In the genomic region with DNA sequence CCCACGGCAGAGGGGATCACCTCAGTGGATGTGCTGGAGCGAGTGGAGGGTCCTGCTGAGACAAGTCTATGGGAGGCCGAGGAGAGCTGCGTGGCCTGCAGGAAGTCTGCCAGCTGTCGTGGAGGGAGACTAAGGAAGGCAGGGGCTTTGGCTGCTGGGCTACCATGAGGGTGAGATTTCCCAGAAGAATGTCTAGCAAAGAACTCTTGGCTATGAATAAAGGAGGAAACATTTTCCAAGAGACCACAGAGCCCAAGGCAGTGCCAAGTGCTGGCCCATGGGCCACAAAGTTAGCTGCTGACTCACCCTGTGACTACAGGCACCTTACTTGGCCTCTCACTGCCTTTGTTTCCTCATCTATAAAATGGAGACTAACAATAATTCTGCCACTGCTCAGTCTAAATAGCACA, we compare ENCODE assay signal across 13 cellular contexts.
DNase-seq lines count a peak whose midpoint lies in the region; ATAC-seq and TF ChIP-seq lines count a peak whose summit lies in the region.
"Had no signal": no experiment of that assay in that cellular context is flagged by ENCODE, and none has a peak within 500 bp of the region (broad histone marks: within the 10 kb centered on the region; RNA-seq: fewer than 3 reads in every experiment).

No MANE protein-coding gene starts in this region.

- peak overlapping the region; percentile 33 for H3K27ac Mint-ChIP-seq in MCF 10A (ENCODE audit: low read depth, unreplicated experiment)
- H3K27ac Mint-ChIP-seq: activated T-cell treated with anti-CD3 and anti-CD28 coated beads, Interleukin-2, amount 50 U/mL, for 24 hours had no signal

- no TSS peak for BruUV-seq in MCF 10A (replicated peaks; lab: Mats Ljungman, UMichigan)

- intact Hi-C loops in MCF 10A (cut with micrococcal nuclease), result no loop called here
- intact Hi-C loops in breast epithelium (cut with DNase I; ENCODE audit: low total_unique reads), result no loop called here

- TF ChIP-seq CTCF in MCF 10A (IDR thresholded peaks at IDR 0.05; ENCODE audit: unreplicated experiment) (no peak), breast epithelium (IDR thresholded peaks at IDR 0.05) (no peak), fibroblast of the aortic adventitia (IDR thresholded peaks at IDR 0.05; ENCODE audit: insufficient read depth, low read length) (no peak)

- H3K4me1 Mint-ChIP-seq in MCF 10A (ENCODE audit: insufficient read depth, unreplicated experiment), result peaks cover 12% of the 10 kb centered on the region
- peaks cover 25% of the 10 kb centered on the region for H3K4me1 Mint-ChIP-seq in activated T-cell treated with anti-CD3 and anti-CD28 coated beads, Interleukin-2, amount 50 U/mL, for 4 hours (ENCODE audit: low read depth)

- H3K27ac ChIP-seq in breast epithelium, result no peak overlapping the region
- H3K27ac ChIP-seq: cardiac muscle cell, gastroesophageal sphincter, left lung had no signal

- CTCF ChIA-PET in MCF 10A (lab: Yijun Ruan, JAX), result interaction anchor here (1.3 kb wide), 1 partner anchor 10 kb away, joined by 3 read pairs; no protein-coding TSS in a partner anchor

- H3K4me3 ChIP-seq in breast epithelium (no peak overlapping the region), fibroblast of the aortic adventitia (ENCODE audit: low read depth, low read length) (no peak overlapping the region)
- H3K4me3 ChIP-seq: cardiac muscle cell, gastroesophageal sphincter, left lung had no signal

- no peak for TF ChIP-seq POLR2A in breast epithelium (IDR thresholded peaks at IDR 0.05)

- no peaks in the 10 kb centered on the region for H3K36me3 Mint-ChIP-seq in MCF 10A (ENCODE audit: insufficient read depth, unreplicated experiment)
- H3K36me3 Mint-ChIP-seq in activated T-cell treated with anti-CD3 and anti-CD28 coated beads, Interleukin-2, amount 50 U/mL, for 4 hours (ENCODE audit: insufficient read depth), result peaks cover under 1% of the 10 kb centered on the region

- no peaks in the 10 kb centered on the region for H3K27me3 Mint-ChIP-seq in MCF 10A (ENCODE audit: insufficient read depth, unreplicated experiment)
- H3K27me3 Mint-ChIP-seq in activated T-cell treated with anti-CD3 and anti-CD28 coated beads, Interleukin-2, amount 50 U/mL, for 4 hours (ENCODE audit: low read depth), result no peaks in the 10 kb centered on the region

- POLR2A ChIA-PET in MCF 10A (lab: Yijun Ruan, JAX), result interaction anchor here (0.5 kb wide), 1 partner anchor 31 kb away, joined by 3 read pairs; no protein-coding TSS in a partner anchor

- DNase-seq in MCF 10A (ENCODE audit: unreplicated experiment), result peak; percentile 79
- no peak for DNase-seq in breast epithelium (ENCODE audit: low spot score in 2 of 2)
- DNase-seq in T1000 (lab: John Stamatoyannopoulos, UW), result peak; percentile 43
- peak; percentile 94 for DNase-seq in fibroblast of the aortic adventitia (ENCODE audit: low read depth)
- peak; percentile 90 for DNase-seq in stromal cell of bone marrow (ENCODE audit: low read depth)
- no peak for DNase-seq in activated T-cell treated with anti-CD3 and anti-CD28 coated beads, Interleukin-2, amount 50 U/mL, for 4 hours
- no peak for DNase-seq in activated CD8-positive, alpha-beta memory T cell treated with anti-CD3 and anti-CD28 coated beads for 24 hours
- DNase-seq in hypothalamus (lab: John Stamatoyannopoulos, UW), result no peak
- DNase-seq: activated T-cell treated with anti-CD3 and anti-CD28 coated beads, Interleukin-2, amount 50 U/mL, for 24 hours; left lung; NCI-H345 had no signal

- no peaks in the 10 kb centered on the region for H3K9me3 Mint-ChIP-seq in MCF 10A (ENCODE audit: unreplicated experiment)
- H3K9me3 Mint-ChIP-seq in activated T-cell treated with anti-CD3 and anti-CD28 coated beads, Interleukin-2, amount 50 U/mL, for 4 hours, result peaks cover 2% of the 10 kb centered on the region

- no peaks in the 10 kb centered on the region for H3K4me1 ChIP-seq in breast epithelium
- H3K4me1 ChIP-seq: gastroesophageal sphincter had no signal

- H3K4me3 Mint-ChIP-seq in MCF 10A (ENCODE audit: unreplicated experiment), result no peak overlapping the region
- no peak overlapping the region for H3K4me3 Mint-ChIP-seq in activated T-cell treated with anti-CD3 and anti-CD28 coated beads, Interleukin-2, amount 50 U/mL, for 4 hours
- H3K4me3 Mint-ChIP-seq: activated T-cell treated with anti-CD3 and anti-CD28 coated beads, Interleukin-2, amount 50 U/mL, for 24 hours had no signal

- H3K36me3 ChIP-seq in breast epithelium, result no peaks in the 10 kb centered on the region
- H3K36me3 ChIP-seq: cardiac muscle cell, gastroesophageal sphincter, left lung had no signal

- H3K27me3 ChIP-seq in breast epithelium, result no peaks in the 10 kb centered on the region
- H3K27me3 ChIP-seq: cardiac muscle cell, gastroesophageal sphincter, left lung had no signal

- no peaks in the 10 kb centered on the region for H3K9me3 ChIP-seq in breast epithelium
- H3K9me3 ChIP-seq: gastroesophageal sphincter, left lung had no signal

- ATAC-seq in activated T-cell treated with anti-CD3 and anti-CD28 coated beads, Interleukin-2, amount 50 U/mL, for 4 hours, result no peak
- ATAC-seq: gastroesophageal sphincter, left lung had no signal

Comparison
In these comparisons a context has a peak if more than half of its experiments do, and no peak if none do; other contexts are left out.
1. DNase-seq: peak in MCF 10A (single experiment), T1000 (single experiment), fibroblast of the aortic adventitia (single experiment) and stromal cell of bone marrow (single experiment); none in breast epithelium (0 of 2), activated T-cell treated with anti-CD3 and anti-CD28 coated beads, Interleukin-2, amount 50 U/mL, for 4 hours (single experiment), activated CD8-positive, alpha-beta memory T cell treated with anti-CD3 and anti-CD28 coated beads for 24 hours (single experiment) and hypothalamus (0 of 51).